16 cellular contexts compared by ENCODE assay signal in genomic region chr9:83976372-83976771, GRCh38. TPM values are rescaled to one million over a fixed set of nuclear protein-coding genes. Genes with fewer than 3 reads are reported as not detected.
DNase-seq lines count a peak whose midpoint lies in the region; ATAC-seq and TF ChIP-seq lines count a peak whose summit lies in the region.
"Had no signal": no experiment of that assay in that cellular context is flagged by ENCODE, and none has a peak within 500 bp of the region (broad histone marks: within the 10 kb centered on the region; RNA-seq: fewer than 3 reads in every experiment).

No MANE protein-coding gene starts in this region.

- H3K36me3 Mint-ChIP-seq in activated T-cell treated with anti-CD3 and anti-CD28 coated beads, Interleukin-2, amount 50 U/mL, for 72 hours (ENCODE audit: insufficient read depth in 2 of 2), result peaks cover 34 to 76% of the 10 kb centered on the region in 2 donors
- H3K36me3 Mint-ChIP-seq in endodermal cell (ENCODE audit: low read depth), result peaks cover 77% of the 10 kb centered on the region
- peaks cover 57% of the 10 kb centered on the region for H3K36me3 Mint-ChIP-seq in progenitor cell of endocrine pancreas (ENCODE audit: insufficient read depth)

- H3K27me3 ChIP-seq in endodermal cell (ENCODE audit: control insufficient read depth, insufficient read depth, low read length, poor library complexity, severe bottlenecking), result no peaks in the 10 kb centered on the region

- no peak overlapping the region for H3K27ac ChIP-seq in endodermal cell (ENCODE audit: low read depth, low read length)
- H3K27ac ChIP-seq: RWPE1, VCaP had no signal

- peaks cover 2% of the 10 kb centered on the region for H3K4me1 ChIP-seq in endodermal cell (ENCODE audit: control insufficient read depth, insufficient read depth, low read length)

- H3K4me3 ChIP-seq in NB4 (ENCODE audit: low read depth, low read length) (peak overlapping the region; percentile 97), endodermal cell (ENCODE audit: low read length) (peak overlapping the region; percentile 100)

- no peak overlapping the region for H3K9ac ChIP-seq in endodermal cell (ENCODE audit: extremely low read depth, low read length, poor library complexity, severe bottlenecking)

- 99 to 100% methylated on average over 1 to 2 of the region's 2 CpGs for WGBS in endodermal cell (ENCODE audit: insufficient coverage in 1 of 2, insufficient read length in 1 of 2), 2 experiments

- no peak for TF ChIP-seq POLR2A in NB4 (IDR thresholded peaks at IDR 0.05; ENCODE audit: extremely low read depth, insufficient read length)

- H3K9me3 Mint-ChIP-seq in activated T-cell treated with anti-CD3 and anti-CD28 coated beads, Interleukin-2, amount 50 U/mL, for 72 hours, result no peaks in the 10 kb centered on the region
- H3K9me3 Mint-ChIP-seq in endodermal cell, result no peaks in the 10 kb centered on the region
- H3K9me3 Mint-ChIP-seq in progenitor cell of endocrine pancreas (ENCODE audit: low read depth), result no peaks in the 10 kb centered on the region

- DNase-seq in activated T-cell treated with anti-CD3 and anti-CD28 coated beads, Interleukin-2, amount 50 U/mL, for 72 hours, result no peak
- DNase-seq in activated T-cell treated with anti-CD3 and anti-CD28 coated beads, Interleukin-2, amount 50 U/mL, for 1 hour, result no peak
- DNase-seq in NB4 (ENCODE audit: low read depth) (no peak), endodermal cell (no peak), progenitor cell of endocrine pancreas (ENCODE audit: low spot score, unreplicated experiment) (no peak), GM19240 (ENCODE audit: insufficient read length, low spot score) (no peak), HT-29 (ENCODE audit: low spot score) (no peak)
- DNase-seq: activated effector memory CD4-positive, alpha-beta T cell treated with Interleukin-2 at 50 U/mL for 16 hours; AML-193; IMR-90; NCI-H524 treated with DMSO at 0.1 percent for 48 hours; stimulated activated CD4-positive, alpha-beta T cell treated with anti-CD3 and anti-CD28 coated beads, Interleukin-4, amount 100 ng/mL, for 4 hours; stimulated activated naive CD4-positive, alpha-beta T cell treated with Interleukin-2 at 50 U/mL for 16 hours had no signal

- H3K4me3 Mint-ChIP-seq in activated T-cell treated with anti-CD3 and anti-CD28 coated beads, Interleukin-2, amount 50 U/mL, for 72 hours, result peak overlapping the region; percentile 58 to 62
- H3K4me3 Mint-ChIP-seq in endodermal cell (no peak overlapping the region), progenitor cell of endocrine pancreas (ENCODE audit: low read depth) (no peak overlapping the region)

- H3K36me3 ChIP-seq in endodermal cell (ENCODE audit: control insufficient read depth, insufficient read depth, low read length), result peaks cover 77% of the 10 kb centered on the region

- ATAC-seq in activated T-cell treated with anti-CD3 and anti-CD28 coated beads, Interleukin-2, amount 50 U/mL, for 72 hours (replicated peaks in 1 of 2), result no peak
- ATAC-seq in GM19395 (IDR thresholded peaks at IDR 0.05; ENCODE audit: unreplicated experiment), result no peak

- TF ChIP-seq CTCF in NB4 (IDR thresholded peaks at IDR 0.05; ENCODE audit: low read depth, low read length) (no peak), endodermal cell (conservative IDR thresholded peaks at IDR 0.05) (no peak), progenitor cell of endocrine pancreas (IDR thresholded peaks at IDR 0.05; ENCODE audit: unreplicated experiment) (no peak)

- peaks cover 51% of the 10 kb centered on the region for H3K4me1 Mint-ChIP-seq in activated T-cell treated with anti-CD3 and anti-CD28 coated beads, Interleukin-2, amount 50 U/mL, for 72 hours (ENCODE audit: low read depth)
- H3K4me1 Mint-ChIP-seq in endodermal cell, result peaks cover 27% of the 10 kb centered on the region
- peaks cover 29% of the 10 kb centered on the region for H3K4me1 Mint-ChIP-seq in progenitor cell of endocrine pancreas (ENCODE audit: low read depth)

- no peaks in the 10 kb centered on the region for H3K9me3 ChIP-seq in endodermal cell (ENCODE audit: control insufficient read depth, low read length)

- peak overlapping the region; percentile 98 for H3K27ac Mint-ChIP-seq in activated T-cell treated with anti-CD3 and anti-CD28 coated beads, Interleukin-2, amount 50 U/mL, for 72 hours
- no peak overlapping the region for H3K27ac Mint-ChIP-seq in endodermal cell
- H3K27ac Mint-ChIP-seq in progenitor cell of endocrine pancreas, result peak overlapping the region; percentile 6

- no peaks in the 10 kb centered on the region for H3K27me3 Mint-ChIP-seq in activated T-cell treated with anti-CD3 and anti-CD28 coated beads, Interleukin-2, amount 50 U/mL, for 72 hours (ENCODE audit: low read depth)
- no peaks in the 10 kb centered on the region for H3K27me3 Mint-ChIP-seq in endodermal cell (ENCODE audit: insufficient read depth)
- no peaks in the 10 kb centered on the region for H3K27me3 Mint-ChIP-seq in progenitor cell of endocrine pancreas

RNA-seq across cellular contexts. Expression of gene HNRNPK, which starts 3.6 kb away (rescaled TPM):
- total RNA-seq in activated T-cell treated with anti-CD3 and anti-CD28 coated beads, Interleukin-2, amount 50 U/mL, for 72 hours, result 100 to 1,000 TPM; 638 to 674 TPM
- 100 to 1,000 TPM; 714 to 780 TPM for total RNA-seq in endodermal cell
- polyA plus RNA-seq in endodermal cell (2013, experiment 1 of 2), result 803 TPM
- 769 TPM for polyA plus RNA-seq in endodermal cell (2013, experiment 2 of 2)
- total RNA-seq in progenitor cell of endocrine pancreas, result 716 and 720 TPM in 2 replicates
- total RNA-seq in HT-29 (2014; rRNA removed; shearing (Covaris generic)), result 552 and 575 TPM in 2 replicates

RNA-seq across cellular contexts. Expression of gene RMI1, which starts 4.2 kb away (rescaled TPM):
- total RNA-seq in activated T-cell treated with anti-CD3 and anti-CD28 coated beads, Interleukin-2, amount 50 U/mL, for 72 hours, result 10 to 100 TPM; 22.4 to 23.5 TPM
- 10 to 100 TPM; 27.1 to 33.2 TPM for total RNA-seq in endodermal cell
- polyA plus RNA-seq in endodermal cell (2013, experiment 1 of 2), result 33.8 TPM
- polyA plus RNA-seq in endodermal cell (2013, experiment 2 of 2), result 31.7 TPM
- 17.0 and 19.0 TPM in 2 replicates for total RNA-seq in progenitor cell of endocrine pancreas
- total RNA-seq in HT-29 (2014; rRNA removed; shearing (Covaris generic)), result 2.2 and 2.4 TPM in 2 replicates

RNA-seq across cellular contexts. Expression of gene KIF27, which starts 55.1 kb away (rescaled TPM):
- 1 to 10 TPM; 5.4 to 6.4 TPM for total RNA-seq in activated T-cell treated with anti-CD3 and anti-CD28 coated beads, Interleukin-2, amount 50 U/mL, for 72 hours
- total RNA-seq in endodermal cell (10 to 100 TPM; 12.0 to 19.5 TPM), progenitor cell of endocrine pancreas (22.5 and 24.6 TPM in 2 replicates)
- polyA plus RNA-seq in endodermal cell (2013, experiment 1 of 2), result 7.4 TPM
- polyA plus RNA-seq in endodermal cell (2013, experiment 2 of 2), result 9.4 TPM
- 0.20 and 0.37 TPM in 2 replicates for total RNA-seq in HT-29 (2014; rRNA removed; shearing (Covaris generic))

Comparison
In these comparisons a context has a peak if more than half of its experiments do, and no peak if none do; other contexts are left out.
1. H3K4me3 Mint-ChIP-seq: peak in activated T-cell treated with anti-CD3 and anti-CD28 coated beads, Interleukin-2, amount 50 U/mL, for 72 hours (2 of 2); none in endodermal cell (single experiment) and progenitor cell of endocrine pancreas (single experiment).